Comparison of ENCODE assay signal across 13 cellular contexts in the genomic region with DNA sequence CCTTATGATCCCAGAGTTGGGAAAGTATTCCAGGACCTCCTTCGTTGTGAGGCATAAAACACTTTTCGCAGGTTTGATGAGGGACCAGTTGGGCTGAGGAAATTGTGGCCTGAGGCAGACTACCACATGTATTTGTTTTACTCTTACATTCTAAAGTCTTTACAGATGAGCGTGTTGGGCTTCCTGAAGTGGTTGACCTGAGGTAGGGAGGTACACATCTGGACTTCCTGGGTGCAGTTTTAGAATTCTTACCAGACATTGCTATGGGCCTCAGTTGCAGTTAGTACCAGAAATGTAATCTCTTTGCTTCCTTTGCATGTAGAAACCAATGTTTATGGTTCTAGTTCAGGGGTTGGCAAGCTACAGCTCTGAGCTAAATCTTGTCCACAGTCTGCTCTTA. TPM values are rescaled to one million over a fixed set of nuclear protein-coding genes. Genes with fewer than 3 reads are reported as not detected.
DNase-seq lines count a peak whose midpoint lies in the region; ATAC-seq, FAIRE-seq and TF ChIP-seq lines count a peak whose summit lies in the region.
"Had no signal": no experiment of that assay in that cellular context is flagged by ENCODE, and none has a peak within 500 bp of the region (broad histone marks: within the 10 kb centered on the region; RNA-seq: fewer than 3 reads in every experiment).

No MANE protein-coding gene starts in this region.

- FAIRE-seq in GM12892 (lab: Jason Lieb, UNC) = no peak

- no peaks in the 10 kb centered on the region for H3K27me3 Mint-ChIP-seq in T-helper 1 cell treated with Interleukin-12 subunit alpha and Interleukin-12 subunit beta and Interleukin-4 antibody, amounts not matched to agents 30 μg/mL and 1 μg/mL, for 36 hours (ENCODE audit: low read depth)
- H3K27me3 Mint-ChIP-seq in IgD-negative memory B cell (no peaks in the 10 kb centered on the region), nephron progenitor cell (ENCODE audit: low read depth, poor library complexity) (no peaks in the 10 kb centered on the region)
- no peaks in the 10 kb centered on the region for H3K27me3 Mint-ChIP-seq in central memory CD8-positive, alpha-beta T cell

- H3K4me1 Mint-ChIP-seq in T-helper 1 cell treated with Interleukin-12 subunit alpha and Interleukin-12 subunit beta and Interleukin-4 antibody, amounts not matched to agents 30 μg/mL and 1 μg/mL, for 36 hours (ENCODE audit: low read depth) = peaks cover 52% of the 10 kb centered on the region
- peaks cover 22 to 29% (median 22%) of the 10 kb centered on the region in 3 donors for H3K4me1 Mint-ChIP-seq in IgD-negative memory B cell
- peaks cover 28% of the 10 kb centered on the region for H3K4me1 Mint-ChIP-seq in central memory CD8-positive, alpha-beta T cell
- H3K4me1 Mint-ChIP-seq in nephron progenitor cell = peaks cover 36% of the 10 kb centered on the region

- DNase-seq in T-helper 1 cell (no peak), nephron progenitor cell (no peak), GM12892 (ENCODE audit: insufficient read length) (no peak)
- DNase-seq in central memory CD8-positive, alpha-beta T cell (ENCODE audit: low spot score in 2 of 2) = no peak
- DNase-seq: 8988T, GOT3, NCI-H1105, NCI-H524 treated with DMSO at 0.1 percent for 48 hours, upper lobe of right lung had no signal

- peak overlapping the region; percentile 44 for H3K4me3 Mint-ChIP-seq in T-helper 1 cell treated with Interleukin-12 subunit alpha and Interleukin-12 subunit beta and Interleukin-4 antibody, amounts not matched to agents 30 μg/mL and 1 μg/mL, for 36 hours
- peak overlapping the region in 1 of 4 donors; percentile 34 for H3K4me3 Mint-ChIP-seq in IgD-negative memory B cell
- no peak overlapping the region for H3K4me3 Mint-ChIP-seq in central memory CD8-positive, alpha-beta T cell
- H3K4me3 Mint-ChIP-seq in nephron progenitor cell = no peak overlapping the region

- no peak for TF ChIP-seq CTCF in nephron progenitor cell (IDR thresholded peaks at IDR 0.05)

- no peaks in the 10 kb centered on the region for H3K9me3 Mint-ChIP-seq in T-helper 1 cell treated with Interleukin-12 subunit alpha and Interleukin-12 subunit beta and Interleukin-4 antibody, amounts not matched to agents 30 μg/mL and 1 μg/mL, for 36 hours
- H3K9me3 Mint-ChIP-seq in IgD-negative memory B cell = no peaks in the 10 kb centered on the region
- H3K9me3 Mint-ChIP-seq in central memory CD8-positive, alpha-beta T cell = no peaks in the 10 kb centered on the region
- no peaks in the 10 kb centered on the region for H3K9me3 Mint-ChIP-seq in nephron progenitor cell

- ATAC-seq in central memory CD8-positive, alpha-beta T cell (replicated peaks; ENCODE audit: extremely low read depth, poor library complexity, severe bottlenecking) = no peak
- ATAC-seq in GM19467 (IDR thresholded peaks at IDR 0.05; ENCODE audit: unreplicated experiment) (no peak), HG03521 (IDR thresholded peaks at IDR 0.05; ENCODE audit: unreplicated experiment) (no peak)
- ATAC-seq: upper lobe of right lung had no signal

- H3K27ac Mint-ChIP-seq in T-helper 1 cell treated with Interleukin-12 subunit alpha and Interleukin-12 subunit beta and Interleukin-4 antibody, amounts not matched to agents 30 μg/mL and 1 μg/mL, for 36 hours = peak overlapping the region; percentile 57
- peak overlapping the region in 2 of 3 donors; percentile 63 to 92 for H3K27ac Mint-ChIP-seq in IgD-negative memory B cell
- peak overlapping the region; percentile 29 for H3K27ac Mint-ChIP-seq in central memory CD8-positive, alpha-beta T cell (ENCODE audit: low read depth)
- peak overlapping the region; percentile 55 for H3K27ac Mint-ChIP-seq in nephron progenitor cell

- peaks cover 71% of the 10 kb centered on the region for H3K36me3 Mint-ChIP-seq in T-helper 1 cell treated with Interleukin-12 subunit alpha and Interleukin-12 subunit beta and Interleukin-4 antibody, amounts not matched to agents 30 μg/mL and 1 μg/mL, for 36 hours (ENCODE audit: low read depth)
- H3K36me3 Mint-ChIP-seq in IgD-negative memory B cell (peaks cover 2% of the 10 kb centered on the region), nephron progenitor cell (ENCODE audit: low read depth) (peaks cover 46% of the 10 kb centered on the region)
- H3K36me3 Mint-ChIP-seq in central memory CD8-positive, alpha-beta T cell (ENCODE audit: insufficient read depth) = peaks cover 46% of the 10 kb centered on the region

- no peak for TF ChIP-seq POLR2A in GM12892 (IDR thresholded peaks at IDR 0.05; ENCODE audit: low read depth, low read length)

RNA-seq across cellular contexts. Expression of a gene that starts 48.7 kb away (rescaled TPM):
- 34.0 TPM for polyA plus RNA-seq in IgD-negative memory B cell
- polyA plus RNA-seq in GM12892 (2012; ENCODE audit: missing spikeins) = 38.7 TPM

RNA-seq across cellular contexts. Expression of a gene that starts 48.8 kb away (rescaled TPM):
- 33.0 TPM for polyA plus RNA-seq in IgD-negative memory B cell
- polyA plus RNA-seq in GM12892 (2012; ENCODE audit: missing spikeins) = 33.3 TPM
